In the genomic region with DNA sequence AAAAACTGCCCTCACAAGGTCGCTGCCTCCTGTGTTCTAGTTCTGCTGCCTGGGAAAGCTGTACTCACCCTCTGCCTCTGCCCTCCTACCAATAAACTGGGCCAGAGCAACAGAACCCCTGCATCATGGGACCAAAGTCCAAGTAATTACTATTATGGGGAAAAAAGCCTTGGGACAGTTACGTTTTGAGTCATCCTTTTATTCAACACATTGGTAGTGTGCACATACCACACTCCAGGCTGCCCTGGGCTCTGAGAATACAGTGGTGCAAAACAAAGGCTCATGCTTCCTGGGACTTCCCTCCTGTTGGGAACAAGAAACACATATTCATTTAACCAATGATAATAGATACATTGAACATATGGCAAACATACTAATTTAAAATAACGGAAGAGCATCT, we compare ENCODE assay signal across 21 cellular contexts. TPM values are rescaled to one million over a fixed set of nuclear protein-coding genes. Genes with fewer than 3 reads are reported as not detected.
"Had no signal": no experiment of that assay in that cellular context is flagged by ENCODE, and none has a peak within 500 bp of the region (broad histone marks: within the 10 kb centered on the region; RNA-seq: fewer than 3 reads in every experiment).

No MANE protein-coding gene starts in this region.

- H3K27me3 Mint-ChIP-seq: activated naive CD8-positive, alpha-beta T cell treated with anti-CD3 and anti-CD28 coated beads for 36 hours; brain had no signal

- H3K9me3 Mint-ChIP-seq: activated CD4-positive, alpha-beta T cell treated with anti-CD3 and anti-CD28 coated beads, Interleukin-2, amount 10 ng/mL, durations not matched to agents 24 days and 14 days; activated naive CD8-positive, alpha-beta T cell treated with anti-CD3 and anti-CD28 coated beads for 36 hours; central memory CD8-positive, alpha-beta T cell; neural crest cell; stimulated activated effector memory CD8-positive, alpha-beta T cell treated with anti-CD3 and anti-CD28 coated beads, Interleukin-12 subunit alpha, Interleukin-12 subunit beta, amount 100 ng/mL, for 72 hours had no signal

- H3K36me3 ChIP-seq: lower lobe of right lung, pancreas had no signal

- H3K9me3 ChIP-seq: heart left ventricle, lower lobe of right lung, pancreas had no signal

- H3K27ac Mint-ChIP-seq: activated CD8-positive, alpha-beta T cell treated with anti-CD3 and anti-CD28 coated beads, Interleukin-2, amount 10 ng/mL, durations not matched to agents 7 days and 5 days; activated naive CD8-positive, alpha-beta T cell treated with anti-CD3 and anti-CD28 coated beads for 36 hours; brain; stimulated activated effector memory CD8-positive, alpha-beta T cell treated with anti-CD3 and anti-CD28 coated beads, Interleukin-12 subunit alpha, Interleukin-12 subunit beta, amount 100 ng/mL, for 72 hours had no signal

- H3K27ac ChIP-seq: lower lobe of right lung, pancreas had no signal

- DNase-seq: activated CD4-positive, alpha-beta T cell treated with anti-CD3 and anti-CD28 coated beads, Interleukin-2, amount 10 ng/mL, durations not matched to agents 24 days and 14 days; activated CD4-positive, CD25-positive, alpha-beta regulatory T cell; activated CD8-positive, alpha-beta memory T cell treated with anti-CD3 and anti-CD28 coated beads, Interleukin-2, amount 50 U/mL, for 4 hours; activated CD8-positive, alpha-beta T cell treated with anti-CD3 and anti-CD28 coated beads, Interleukin-2, amount 10 ng/mL, durations not matched to agents 7 days and 5 days; activated naive CD8-positive, alpha-beta T cell treated with anti-CD3 and anti-CD28 coated beads for 36 hours; amygdala; cortex of kidney; effector CD4-positive, alpha-beta T cell; heart left ventricle; left cardiac atrium; lower lobe of right lung; pancreas; stimulated activated CD4-positive, alpha-beta T cell treated with anti-CD3 and anti-CD28 coated beads, Interleukin-12 subunit alpha, Interleukin-12 subunit beta, amount 100 ng/mL, for 4 hours; T-helper 2 cell; trophoblast cell had no signal

- ATAC-seq: activated CD8-positive, alpha-beta T cell treated with anti-CD3 and anti-CD28 coated beads, Interleukin-2, amount 10 ng/mL, durations not matched to agents 7 days and 5 days; lower lobe of right lung; pancreas; stimulated activated effector memory CD8-positive, alpha-beta T cell treated with anti-CD3 and anti-CD28 coated beads, Interleukin-12 subunit alpha, Interleukin-12 subunit beta, amount 100 ng/mL, for 72 hours had no signal

- H3K4me3 Mint-ChIP-seq: activated CD4-positive, alpha-beta T cell treated with anti-CD3 and anti-CD28 coated beads, Interleukin-2, amount 10 ng/mL, durations not matched to agents 24 days and 14 days; activated CD8-positive, alpha-beta T cell treated with anti-CD3 and anti-CD28 coated beads, Interleukin-2, amount 10 ng/mL, durations not matched to agents 7 days and 5 days; activated naive CD8-positive, alpha-beta T cell treated with anti-CD3 and anti-CD28 coated beads for 36 hours; brain; central memory CD8-positive, alpha-beta T cell; neural crest cell; stimulated activated effector memory CD8-positive, alpha-beta T cell treated with anti-CD3 and anti-CD28 coated beads, Interleukin-12 subunit alpha, Interleukin-12 subunit beta, amount 100 ng/mL, for 72 hours had no signal

- H3K36me3 Mint-ChIP-seq: activated naive CD8-positive, alpha-beta T cell treated with anti-CD3 and anti-CD28 coated beads for 36 hours; stimulated activated effector memory CD8-positive, alpha-beta T cell treated with anti-CD3 and anti-CD28 coated beads, Interleukin-12 subunit alpha, Interleukin-12 subunit beta, amount 100 ng/mL, for 72 hours had no signal

- H3K4me1 Mint-ChIP-seq: activated CD4-positive, alpha-beta T cell treated with anti-CD3 and anti-CD28 coated beads, Interleukin-2, amount 10 ng/mL, durations not matched to agents 24 days and 14 days; activated naive CD8-positive, alpha-beta T cell treated with anti-CD3 and anti-CD28 coated beads for 36 hours; central memory CD8-positive, alpha-beta T cell; stimulated activated effector memory CD8-positive, alpha-beta T cell treated with anti-CD3 and anti-CD28 coated beads, Interleukin-12 subunit alpha, Interleukin-12 subunit beta, amount 100 ng/mL, for 72 hours had no signal

- H3K4me1 ChIP-seq: lower lobe of right lung, pancreas had no signal

- H3K27me3 ChIP-seq: heart left ventricle, pancreas had no signal

- H3K4me3 ChIP-seq: heart left ventricle, lower lobe of right lung, pancreas had no signal

RNA-seq across cellular contexts. Expression of a gene that starts 49.0 kb away (rescaled TPM):
- total RNA-seq: endothelial cell of umbilical vein, myocyte had no signal
- polyA plus RNA-seq: endothelial cell of umbilical vein had no signal
